ENCODE assay signal across 2 cellular contexts in genomic region chr9:81146684-81147337, GRCh38.
TF ChIP-seq lines count a peak whose summit lies in the region.

No MANE protein-coding gene starts in this region.

TF ChIP-seq in A549, 52 proteins besides CTCF, POLR2A, EP300 and RAD21:
- TF ChIP-seq RNF2 (IDR thresholded peaks at IDR 0.05; ENCODE audit: borderline replicate concordance, low read depth) = no peak
- TF ChIP-seq MAZ (IDR thresholded peaks at IDR 0.05; ENCODE audit: borderline replicate concordance, low read depth, low read length) = no peak
- no peak for TF ChIP-seq CBX2 (IDR thresholded peaks at IDR 0.05; ENCODE audit: borderline replicate concordance, low read depth)
- no peak for TF ChIP-seq BCL3 (IDR thresholded peaks at IDR 0.05)
- TF ChIP-seq CHD4 (IDR thresholded peaks at IDR 0.05; ENCODE audit: borderline replicate concordance) = no peak
- TF ChIP-seq FOSL2 (IDR thresholded peaks at IDR 0.05) = peak; percentile 55; the same call in 1 of the 2 replicates
- TF ChIP-seq FOSL2 (CRISPR knock-in tag; IDR thresholded peaks at IDR 0.05) = peak; percentile 40; the same call in 1 of the 2 replicates
- TF ChIP-seq NFE2L2 (conservative IDR thresholded peaks at IDR 0.05; ENCODE audit: low read length) = no peak
- no peak for TF ChIP-seq NPAS2 (CRISPR knock-in tag; IDR thresholded peaks at IDR 0.05; ENCODE audit: borderline replicate concordance)
- TF ChIP-seq REST (IDR thresholded peaks at IDR 0.05) = no peak
- TF ChIP-seq HOXA7 (CRISPR knock-in tag; IDR thresholded peaks at IDR 0.05) = no peak
- no peak for TF ChIP-seq NR3C1 (IDR thresholded peaks at IDR 0.05)
- no peak for TF ChIP-seq ZC3H11A (IDR thresholded peaks at IDR 0.05)
- peak; percentile 68 for TF ChIP-seq JUNB (IDR thresholded peaks at IDR 0.05)
- no peak for TF ChIP-seq MAX (IDR thresholded peaks at IDR 0.05)
- TF ChIP-seq ELK1 (IDR thresholded peaks at IDR 0.05; ENCODE audit: low read depth, low read length) = no peak
- no peak for TF ChIP-seq TP53 (CRISPR knock-in tag; IDR thresholded peaks at IDR 0.05)
- TF ChIP-seq GATA3 (IDR thresholded peaks at IDR 0.05; ENCODE audit: borderline replicate concordance) = peak; percentile 57; the same call in 1 of the 2 replicates
TF ChIP-seq in A549: peak in this region for 3.

TF ChIP-seq in IMR-90, 13 proteins besides CTCF, POLR2A, EP300 and RAD21:
- no peak for TF ChIP-seq BHLHE40 (IDR thresholded peaks at IDR 0.05; ENCODE audit: low read depth, low read length)
- no peak for TF ChIP-seq MXI1 (IDR thresholded peaks at IDR 0.05; ENCODE audit: borderline replicate concordance, low read depth, low read length)
- no peak for TF ChIP-seq RFX5 (IDR thresholded peaks at IDR 0.05; ENCODE audit: low read depth, low read length)
- no peak for TF ChIP-seq ELK1 (IDR thresholded peaks at IDR 0.05; ENCODE audit: borderline replicate concordance, low read depth, low read length)
- TF ChIP-seq CEBPB (IDR thresholded peaks at IDR 0.05; ENCODE audit: low read depth, low read length) = no peak
- 0 out of 2 replicates have a peak, but pooled peaks have one; percentile 33 for TF ChIP-seq FOS (IDR thresholded peaks at IDR 0.05; ENCODE audit: low read depth, low read length)
